Comparison of ENCODE assay signal across 23 cellular contexts in genomic region chr22:38196791-38197429, GRCh38. TPM values are rescaled to one million over a fixed set of nuclear protein-coding genes. Genes with fewer than 3 reads are reported as not detected.
A peak's percentile ranks its signal among the peaks of the same experiment; 100 is the strongest.
DNase-seq lines count a peak whose midpoint lies in the region; ATAC-seq and TF ChIP-seq lines count a peak whose summit lies in the region.
"Had no signal": no experiment of that assay in that cellular context is flagged by ENCODE, and none has a peak within 500 bp of the region (broad histone marks: within the 10 kb centered on the region; RNA-seq: fewer than 3 reads in every experiment).

No MANE protein-coding gene starts in this region.

- H4K8ac ChIP-seq in mesenchymal stem cell (ENCODE audit: low read length) = no peak overlapping the region

- BruUV-seq in PC-3 (replicated peaks; lab: Mats Ljungman, UMichigan) = no TSS peak

- DNase-seq in DMS53 (lab: John Stamatoyannopoulos, UW) (peak; percentile 59), DMS53 treated with DMSO at 0.1 percent for 48 hours (lab: John Stamatoyannopoulos, UW; ENCODE audit: unreplicated experiment) (no peak), EH (ENCODE audit: low read depth) (peak; percentile 56), PC-3 (peak; percentile 13), mesenchymal stem cell (no peak), HPDE6-E6E7 (ENCODE audit: extremely low spot score) (no peak), NCI-H82 (lab: John Stamatoyannopoulos, UW) (no peak), mucosa of gallbladder (ENCODE audit: low spot score) (no peak)
- DNase-seq: 8988T; activated CD4-positive, alpha-beta T cell treated with anti-CD3 and anti-CD28 coated beads for 1 hour; activated CD8-positive, alpha-beta memory T cell treated with anti-CD3 and anti-CD28 coated beads for 24 hours; activated naive CD4-positive, alpha-beta T cell treated with anti-CD3 and anti-CD28 coated beads, Interleukin-2, amount 50 U/mL, for 16 hours; activated T-cell treated with anti-CD3 and anti-CD28 coated beads, Interleukin-2, amount 50 U/mL, for 48 hours; BE2C; Calu3; immature natural killer cell; KG1; lower lobe of right lung; NCI-H2081 treated with DMSO at 0.1 percent for 48 hours; NCI-H748 treated with DMSO at 0.1 percent for 48 hours; stimulated activated CD4-positive, alpha-beta T cell treated with anti-CD3 and anti-CD28 coated beads, Interleukin-4, amount 100 ng/mL, for 24 hours; upper lobe of right lung had no signal

- H3K9ac ChIP-seq in PC-3 (ENCODE audit: low read length) (no peak overlapping the region), mesenchymal stem cell (ENCODE audit: low read length) (peak overlapping the region; percentile 73)

- no peak overlapping the region for H3K18ac ChIP-seq in mesenchymal stem cell (ENCODE audit: low read depth in 1 of 2, low read length in 2 of 2)

- H4K91ac ChIP-seq in mesenchymal stem cell (ENCODE audit: low read length) = no peak overlapping the region

- intact Hi-C loops in PC-3 (cut with micrococcal nuclease) = no loop called here

- no peak overlapping the region for H2BK5ac ChIP-seq in mesenchymal stem cell (ENCODE audit: low read depth, low read length, poor library complexity, severe bottlenecking)

- no peaks in the 10 kb centered on the region for H3K9me3 ChIP-seq in PC-3 (ENCODE audit: low read length)
- H3K9me3 ChIP-seq in mesenchymal stem cell (ENCODE audit: control insufficient read depth, low read length) = no peaks in the 10 kb centered on the region
- H3K9me3 ChIP-seq: ascending aorta, BE2C, lower lobe of right lung, upper lobe of right lung had no signal

- peak overlapping the region; percentile 61; the same call in 1 of the 2 replicates for H2AFZ ChIP-seq in PC-3 (ENCODE audit: low read length)
- H2AFZ ChIP-seq in mesenchymal stem cell (ENCODE audit: low read depth, low read length) = no peak overlapping the region

- 82% methylated on average over 19 of the region's 19 CpGs for WGBS in mesenchymal stem cell

- H3K79me2 ChIP-seq in PC-3 (ENCODE audit: low read length) = no peaks in the 10 kb centered on the region

- CTCF ChIA-PET in PC-3 (lab: Charles Lee) = no interaction called here

- ATAC-seq in PC-3 = no peak
- ATAC-seq: lower lobe of right lung, upper lobe of right lung had no signal

- H3K27me3 ChIP-seq in PC-3 (ENCODE audit: low read length) = no peaks in the 10 kb centered on the region
- H3K27me3 ChIP-seq in mesenchymal stem cell (ENCODE audit: control insufficient read depth in 1 of 2, insufficient read depth in 1 of 2, low read length in 2 of 2) = no peaks in the 10 kb centered on the region
- H3K27me3 ChIP-seq: ascending aorta, BE2C, upper lobe of right lung had no signal

- H3K27ac ChIP-seq in PC-3 (ENCODE audit: low read length) (no peak overlapping the region), mesenchymal stem cell (ENCODE audit: low read length, poor library complexity, severe bottlenecking) (no peak overlapping the region)
- H3K27ac ChIP-seq: ascending aorta, lower lobe of right lung, upper lobe of right lung had no signal

- no peak overlapping the region for H3K4ac ChIP-seq in mesenchymal stem cell (ENCODE audit: low read depth in 1 of 2, low read length in 2 of 2)

- H3K9me2 ChIP-seq in PC-3 (replicated peaks; ENCODE audit: low read length) = no peaks in the 10 kb centered on the region

- POLR2A ChIA-PET in PC-3 (lab: Charles Lee; ENCODE audit: unreplicated experiment) = no interaction called here

- H3K4me1 ChIP-seq in PC-3 (ENCODE audit: insufficient read depth, low read length) (peaks cover 9% of the 10 kb centered on the region; the same call in 1 of the 2 replicates), mesenchymal stem cell (ENCODE audit: control insufficient read depth, insufficient read depth, low read depth, low read length) (peaks cover 12% of the 10 kb centered on the region)

- no peak overlapping the region for H2BK12ac ChIP-seq in mesenchymal stem cell (ENCODE audit: low read length in 2 of 2)

- H3K36me3 ChIP-seq in PC-3 (ENCODE audit: low read depth, low read length) (no peaks in the 10 kb centered on the region), mesenchymal stem cell (ENCODE audit: control insufficient read depth in 1 of 2, insufficient read depth in 2 of 2, low read depth in 1 of 2, low read length in 2 of 2) (no peaks in the 10 kb centered on the region)
- H3K36me3 ChIP-seq: ascending aorta, BE2C, lower lobe of right lung, upper lobe of right lung had no signal

- TF ChIP-seq CTCF in PC-3 (conservative IDR thresholded peaks at IDR 0.05; ENCODE audit: low read depth, low read length) = no peak

- no peak overlapping the region for H2AK5ac ChIP-seq in mesenchymal stem cell (ENCODE audit: low read length, severe bottlenecking)

- no peaks in the 10 kb centered on the region for H3K79me1 ChIP-seq in mesenchymal stem cell (replicated peaks; ENCODE audit: low read length, poor library complexity, severe bottlenecking)

- no peaks in the 10 kb centered on the region for H4K20me1 ChIP-seq in PC-3 (ENCODE audit: low read length)

- no peak overlapping the region for H3K23ac ChIP-seq in mesenchymal stem cell (ENCODE audit: low read length in 2 of 2)

- H3K4me3 ChIP-seq in PC-3 (ENCODE audit: low read length) (no peak overlapping the region), mesenchymal stem cell (ENCODE audit: insufficient read depth in 1 of 2, low read depth in 1 of 2, low read length in 2 of 2) (peak overlapping the region in 1 of 2 experiments; percentile 47)
- H3K4me3 ChIP-seq: ascending aorta, lower lobe of right lung, upper lobe of right lung had no signal

- H3K14ac ChIP-seq in mesenchymal stem cell (ENCODE audit: low read length in 2 of 2) = no peak overlapping the region

- H2BK120ac ChIP-seq in mesenchymal stem cell (ENCODE audit: low read depth, low read length) = no peak overlapping the region

- peak overlapping the region; percentile 42; the same call in 1 of the 2 replicates for H3K4me2 ChIP-seq in PC-3 (ENCODE audit: low read length)
- no peak overlapping the region for H3K4me2 ChIP-seq in mesenchymal stem cell (ENCODE audit: low read length, poor library complexity, severe bottlenecking)

- no peak overlapping the region for H2BK15ac ChIP-seq in mesenchymal stem cell (ENCODE audit: low read depth, poor library complexity, severe bottlenecking)

- no peaks in the 10 kb centered on the region for H3F3A ChIP-seq in PC-3 (ENCODE audit: low read length, unreplicated experiment)

RNA-seq across cellular contexts. Expression of gene MAFF, which starts 4.9 kb away (rescaled TPM):
- total RNA-seq in PC-3 (2014; rRNA removed) (72.6 and 112 TPM in 2 replicates), mucosa of gallbladder (34.4 TPM)
- polyA plus RNA-seq in mesenchymal stem cell (2013, experiment 1 of 2) = 9.1 TPM
- polyA plus RNA-seq in mesenchymal stem cell (2013, experiment 2 of 2) = 8.8 TPM

RNA-seq across cellular contexts. Expression of gene PLA2G6, which starts 15.3 kb away (rescaled TPM):
- total RNA-seq in PC-3 (2014; rRNA removed) (6.0 and 6.3 TPM in 2 replicates), mucosa of gallbladder (260 TPM)
- 3.7 TPM for polyA plus RNA-seq in mesenchymal stem cell (2013, experiment 1 of 2)
- polyA plus RNA-seq in mesenchymal stem cell (2013, experiment 2 of 2) = 4.4 TPM

Comparison
In these comparisons a context has a peak if more than half of its experiments do, and no peak if none do; other contexts are left out.
1. DNase-seq: peak in DMS53 (single experiment), EH (single experiment) and PC-3 (single experiment); none in DMS53 treated with DMSO at 0.1 percent for 48 hours (single experiment), mesenchymal stem cell (single experiment), HPDE6-E6E7 (single experiment), NCI-H82 (single experiment) and mucosa of gallbladder (single experiment).
2. RNA of gene PLA2G6, which starts 15.3 kb away (total RNA-seq): 260 TPM in mucosa of gallbladder (single experiment); 6.0 to 6.3 TPM in PC-3; every median in the first group is over 10 times any median in the second.